15 cellular contexts compared by ENCODE assay signal in the genomic region with DNA sequence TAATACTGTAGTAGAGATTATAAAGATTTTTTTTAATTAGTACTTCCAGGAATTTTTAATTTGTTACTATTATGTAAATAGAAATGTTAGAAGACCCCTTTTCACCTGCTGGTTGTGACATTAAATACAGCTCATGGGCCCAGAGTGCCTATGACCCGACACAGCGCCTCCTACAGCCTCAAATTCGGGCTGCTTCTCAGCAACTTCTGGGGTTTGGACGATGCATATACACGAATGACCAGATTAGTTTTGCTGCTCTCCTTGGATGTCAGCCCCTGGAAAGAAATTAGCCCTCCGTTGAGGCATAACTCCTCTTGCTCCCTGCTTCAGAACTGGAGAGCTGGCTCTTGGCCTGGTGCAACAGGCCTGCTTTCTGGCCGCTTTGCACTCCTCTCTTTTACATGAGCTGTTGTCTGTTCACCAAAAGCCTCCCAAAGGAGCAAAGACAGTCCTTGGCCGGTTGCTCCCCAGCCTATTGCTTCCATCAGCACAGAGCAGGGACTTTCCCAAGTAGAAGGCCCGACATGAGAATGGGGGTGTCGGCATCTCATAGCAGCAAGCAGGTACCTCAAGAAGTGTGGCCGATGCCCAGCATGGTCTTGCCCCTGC. TPM values are rescaled to one million over a fixed set of nuclear protein-coding genes. Genes with fewer than 3 reads are reported as not detected.
DNase-seq lines count a peak whose midpoint lies in the region; ATAC-seq and TF ChIP-seq lines count a peak whose summit lies in the region.
"Had no signal": no experiment of that assay in that cellular context is flagged by ENCODE, and none has a peak within 500 bp of the region (broad histone marks: within the 10 kb centered on the region; RNA-seq: fewer than 3 reads in every experiment).

No MANE protein-coding gene starts in this region.

- no peaks in the 10 kb centered on the region for H3K36me3 Mint-ChIP-seq in effector memory CD8-positive, alpha-beta T cell (ENCODE audit: insufficient read depth)

- intact Hi-C loops in Panc1 (cut with micrococcal nuclease; ENCODE audit: unreplicated experiment), result no loop called here
- intact Hi-C loops in sciatic nerve (cut with DNase I), result no loop called here
- intact Hi-C loops in prostate gland (cut with DNase I), result no loop called here

- POLR2A ChIA-PET in Panc1 (lab: Charles Lee), result no interaction called here

- H3K27ac Mint-ChIP-seq in effector memory CD8-positive, alpha-beta T cell, result no peak overlapping the region
- H3K27ac Mint-ChIP-seq: activated CD4-positive, alpha-beta T cell treated with anti-CD3 and anti-CD28 coated beads, Interleukin-2, amount 10 ng/mL, durations not matched to agents 24 days and 14 days; activated T-cell treated with anti-CD3 and anti-CD28 coated beads, Interleukin-2, amount 50 U/mL, for 72 hours had no signal

- H3K27ac ChIP-seq in Panc1 (ENCODE audit: low read length) (no peak overlapping the region), cardiac muscle cell (no peak overlapping the region), prostate gland (no peak overlapping the region)
- H3K27ac ChIP-seq: pancreas had no signal

- ATAC-seq in Panc1 (no peak), sciatic nerve (peak; percentile 83)
- ATAC-seq in effector memory CD8-positive, alpha-beta T cell (replicated peaks), result no peak
- ATAC-seq: activated T-cell treated with anti-CD3 and anti-CD28 coated beads, Interleukin-2, amount 50 U/mL, for 72 hours had no signal

- WGBS in prostate gland, result 85% methylated on average over 11 of the region's 11 CpGs

- BruUV-seq in Panc1 (replicated peaks; lab: Mats Ljungman, UMichigan), result no TSS peak

- peaks cover 0 to 9% of the 10 kb centered on the region in 2 donors for H3K27me3 Mint-ChIP-seq in effector memory CD8-positive, alpha-beta T cell

- TF ChIP-seq CTCF in GM12872 (IDR thresholded peaks at IDR 0.05; ENCODE audit: insufficient read depth, low read depth, low read length) (peak; percentile 32; the same call in 2 of the 3 replicates), Panc1 (IDR thresholded peaks at IDR 0.05) (peak; percentile 45), cardiac muscle cell (IDR thresholded peaks at IDR 0.05; ENCODE audit: low read depth, low read length) (peak; percentile 10), prostate gland (IDR thresholded peaks at IDR 0.05) (no peak)

- 0 out of 2 replicates have a peak, but pooled peaks cover 3% of the 10 kb centered on the region for H3K4me1 ChIP-seq in Panc1 (ENCODE audit: control insufficient read depth, insufficient read depth, low read length)
- peaks cover 7% of the 10 kb centered on the region for H3K4me1 ChIP-seq in cardiac muscle cell (ENCODE audit: low read depth)
- H3K4me1 ChIP-seq in prostate gland (replicated peaks), result no peaks in the 10 kb centered on the region
- H3K4me1 ChIP-seq: pancreas had no signal

- no peak for DNase-seq in Panc1 (ENCODE audit: low read depth, low spot score)
- no peak for DNase-seq in cardiac muscle cell (ENCODE audit: low read depth in 1 of 2, low spot score in 1 of 2)
- no peak for DNase-seq in sciatic nerve (ENCODE audit: low spot score)
- no peak for DNase-seq in effector memory CD8-positive, alpha-beta T cell
- no peak for DNase-seq in prostate gland (ENCODE audit: low spot score)
- DNase-seq in AML-193 (lab: John Stamatoyannopoulos, UW), result no peak
- DNase-seq in foreskin melanocyte, result no peak
- DNase-seq: activated CD4-positive, alpha-beta T cell treated with anti-CD3 and anti-CD28 coated beads, Interleukin-2, amount 10 ng/mL, durations not matched to agents 24 days and 14 days; activated T-cell treated with anti-CD3 and anti-CD28 coated beads, Interleukin-2, amount 50 U/mL, for 72 hours; head of caudate nucleus; stimulated activated CD4-positive, alpha-beta T cell treated with anti-CD3 and anti-CD28 coated beads, Interleukin-4, amount 100 ng/mL, for 24 hours; stimulated activated naive CD4-positive, alpha-beta T cell had no signal

- no peaks in the 10 kb centered on the region for H3K9me3 Mint-ChIP-seq in effector memory CD8-positive, alpha-beta T cell
- H3K9me3 Mint-ChIP-seq: activated CD4-positive, alpha-beta T cell treated with anti-CD3 and anti-CD28 coated beads, Interleukin-2, amount 10 ng/mL, durations not matched to agents 24 days and 14 days; activated T-cell treated with anti-CD3 and anti-CD28 coated beads, Interleukin-2, amount 50 U/mL, for 72 hours had no signal

- H3K36me3 ChIP-seq in Panc1 (ENCODE audit: control insufficient read depth, insufficient read depth, low read length), result no peaks in the 10 kb centered on the region
- H3K36me3 ChIP-seq in cardiac muscle cell, result no peaks in the 10 kb centered on the region
- no peaks in the 10 kb centered on the region for H3K36me3 ChIP-seq in prostate gland
- H3K36me3 ChIP-seq: pancreas had no signal

- in situ Hi-C loops in Panc1 (cut with HindIII; ENCODE audit: low pct_unique_long_range_greater_than_20kb, low sequenced_read_pairs), result no loop called here

- no peak for TF ChIP-seq POLR2A in prostate gland (IDR thresholded peaks at IDR 0.05)

- no peaks in the 10 kb centered on the region for H3K4me1 Mint-ChIP-seq in effector memory CD8-positive, alpha-beta T cell (ENCODE audit: low read depth in 2 of 2)
- H3K4me1 Mint-ChIP-seq: activated CD4-positive, alpha-beta T cell treated with anti-CD3 and anti-CD28 coated beads, Interleukin-2, amount 10 ng/mL, durations not matched to agents 24 days and 14 days had no signal

- no peak overlapping the region for H3K4me3 Mint-ChIP-seq in effector memory CD8-positive, alpha-beta T cell
- H3K4me3 Mint-ChIP-seq: activated CD4-positive, alpha-beta T cell treated with anti-CD3 and anti-CD28 coated beads, Interleukin-2, amount 10 ng/mL, durations not matched to agents 24 days and 14 days; activated T-cell treated with anti-CD3 and anti-CD28 coated beads, Interleukin-2, amount 50 U/mL, for 72 hours had no signal

- H3K4me3 ChIP-seq in Panc1 (ENCODE audit: low read depth in 2 of 2, low read length in 2 of 2) (no peak overlapping the region), cardiac muscle cell (no peak overlapping the region), prostate gland (no peak overlapping the region)
- H3K4me3 ChIP-seq: lung, pancreas had no signal

- CTCF ChIA-PET in Panc1 (lab: Charles Lee), result no interaction called here

- no peaks in the 10 kb centered on the region for H3K9me3 ChIP-seq in Panc1 (ENCODE audit: control insufficient read depth, insufficient read depth, low read depth, low read length)
- no peaks in the 10 kb centered on the region for H3K9me3 ChIP-seq in cardiac muscle cell (ENCODE audit: low read depth)
- no peaks in the 10 kb centered on the region for H3K9me3 ChIP-seq in prostate gland
- H3K9me3 ChIP-seq: pancreas had no signal

- H3K27me3 ChIP-seq in Panc1 (ENCODE audit: control insufficient read depth, insufficient read depth, low read length), result peaks cover 24% of the 10 kb centered on the region
- no peaks in the 10 kb centered on the region for H3K27me3 ChIP-seq in cardiac muscle cell
- H3K27me3 ChIP-seq in prostate gland (replicated peaks; ENCODE audit: insufficient read depth), result no peaks in the 10 kb centered on the region
- H3K27me3 ChIP-seq: pancreas had no signal

RNA-seq across cellular contexts. Expression of a gene that starts 3.3 kb away (rescaled TPM):
- total RNA-seq in Panc1 (2021; ENCODE audit: unreplicated experiment) (0.15 TPM), cardiac muscle cell (2.9 and 5.2 TPM in 2 replicates), sciatic nerve (0.76 TPM), prostate gland (1 to 10 TPM in 1 of 2 donors, under 1 TPM in 1; 0.41 to 1.6 TPM)
- polyA plus RNA-seq in Panc1 (2012; ENCODE audit: insufficient read length), result 0.18 TPM
- polyA plus RNA-seq in cardiac muscle cell, result 1.5 and 2.1 TPM in 2 replicates

Comparison
In these comparisons a context has a peak if more than half of its experiments do, and no peak if none do; other contexts are left out.
1. CTCF ChIP-seq: peak in GM12872 (single experiment), Panc1 (single experiment) and cardiac muscle cell (single experiment); none in prostate gland (0 of 4).